In genomic region chr2:48448274-48449061, GRCh38 we compare ENCODE assay signal across 9 cellular contexts. TPM values are rescaled to one million over a fixed set of nuclear protein-coding genes. Genes with fewer than 3 reads are reported as not detected.
DNase-seq lines count a peak whose midpoint lies in the region; ATAC-seq, FAIRE-seq and TF ChIP-seq lines count a peak whose summit lies in the region.
"Had no signal": no experiment of that assay in that cellular context is flagged by ENCODE, and none has a peak within 500 bp of the region (broad histone marks: within the 10 kb centered on the region; RNA-seq: fewer than 3 reads in every experiment).

No MANE protein-coding gene starts in this region.

- H3K27me3 Mint-ChIP-seq in activated T-helper 2 cell treated with anti-CD3 and anti-CD28 coated beads, Interferon-gamma antibody, Interleukin-2, Interleukin-4, amounts not matched to agents 10 μg/mL and 5 μg/mL and 100 μg/mL, durations not matched to agents 14 hours and 24 hours and 36 hours (ENCODE audit: low read depth): no peaks in the 10 kb centered on the region

- no peak for TF ChIP-seq RAD21 in liver (IDR thresholded peaks at IDR 0.05)

- peaks cover 56% of the 10 kb centered on the region for H3K4me1 Mint-ChIP-seq in activated T-helper 2 cell treated with anti-CD3 and anti-CD28 coated beads, Interferon-gamma antibody, Interleukin-2, Interleukin-4, amounts not matched to agents 10 μg/mL and 5 μg/mL and 100 μg/mL, durations not matched to agents 14 hours and 24 hours and 36 hours (ENCODE audit: low read depth)

- no peaks in the 10 kb centered on the region for H3K9me3 Mint-ChIP-seq in activated T-helper 2 cell treated with anti-CD3 and anti-CD28 coated beads, Interferon-gamma antibody, Interleukin-2, Interleukin-4, amounts not matched to agents 10 μg/mL and 5 μg/mL and 100 μg/mL, durations not matched to agents 14 hours and 24 hours and 36 hours

- H3K4me3 ChIP-seq in liver (ENCODE audit: low read depth in 1 of 3, low read length in 3 of 3): no peak overlapping the region

- H3K4me1 ChIP-seq in liver (ENCODE audit: control insufficient read depth in 4 of 4, insufficient read depth in 4 of 4, low read length in 3 of 4): peaks cover 12 to 39% (median 30%) of the 10 kb centered on the region in 4 donors

- peak overlapping the region; percentile 23 for H3K27ac ChIP-seq in liver (ENCODE audit: low read depth in 1 of 2, low read length in 2 of 2)

- H3K27ac Mint-ChIP-seq in activated T-helper 2 cell treated with anti-CD3 and anti-CD28 coated beads, Interferon-gamma antibody, Interleukin-2, Interleukin-4, amounts not matched to agents 10 μg/mL and 5 μg/mL and 100 μg/mL, durations not matched to agents 14 hours and 24 hours and 36 hours: peak overlapping the region; percentile 97

- H3K9me3 ChIP-seq in liver (ENCODE audit: control insufficient read depth in 4 of 4, low read length in 3 of 4): no peaks in the 10 kb centered on the region

- 15% methylated on average over 5 of the region's 5 CpGs for WGBS in liver

- intact Hi-C loops in activated T-helper 2 cell treated with anti-CD3 and anti-CD28 coated beads, Interferon-gamma antibody, Interleukin-2, Interleukin-4, amounts not matched to agents 10 μg/mL and 5 μg/mL and 100 μg/mL, durations not matched to agents 14 hours and 24 hours and 36 hours (cut with micrococcal nuclease): loop anchor here (1.0 to 5.0 kb wide), 3 partner anchors 104 to 542 kb away; partner anchors contain the start of gene FBXO11

- ATAC-seq in HG03521 (IDR thresholded peaks at IDR 0.05; ENCODE audit: unreplicated experiment): peak; percentile 57

- no peak for TF ChIP-seq CTCF in liver (IDR thresholded peaks at IDR 0.05; ENCODE audit: low read depth, low read length, missing input control)

- no peak overlapping the region for H3K9ac ChIP-seq in liver (ENCODE audit: low read depth in 1 of 2, low read length in 2 of 2)

- H3K4me3 Mint-ChIP-seq in activated T-helper 2 cell treated with anti-CD3 and anti-CD28 coated beads, Interferon-gamma antibody, Interleukin-2, Interleukin-4, amounts not matched to agents 10 μg/mL and 5 μg/mL and 100 μg/mL, durations not matched to agents 14 hours and 24 hours and 36 hours (ENCODE audit: low read depth): peak overlapping the region; percentile 70

- H3K36me3 Mint-ChIP-seq in activated T-helper 2 cell treated with anti-CD3 and anti-CD28 coated beads, Interferon-gamma antibody, Interleukin-2, Interleukin-4, amounts not matched to agents 10 μg/mL and 5 μg/mL and 100 μg/mL, durations not matched to agents 14 hours and 24 hours and 36 hours (ENCODE audit: low read depth): peaks cover 26% of the 10 kb centered on the region

- FAIRE-seq in GM19239 (lab: Jason Lieb, UNC): peak; percentile 71
- FAIRE-seq: H1 had no signal

- DNase-seq in AML-193 (lab: John Stamatoyannopoulos, UW) (peak; percentile 88 to 91), GM19239 (ENCODE audit: insufficient read length, low spot score) (no peak), cortex of kidney (lab: John Stamatoyannopoulos, UW) (no peak), NCI-H2081 treated with DMSO at 0.1 percent for 48 hours (lab: John Stamatoyannopoulos, UW) (no peak)
- no peak for DNase-seq in activated T-helper 2 cell treated with anti-CD3 and anti-CD28 coated beads, Interferon-gamma antibody, Interleukin-2, Interleukin-4, amounts not matched to agents 10 μg/mL and 5 μg/mL and 100 μg/mL, durations not matched to agents 14 hours and 24 hours and 36 hours (ENCODE audit: low spot score)
- no peak for DNase-seq in activated effector memory CD4-positive, alpha-beta T cell treated with Interleukin-2 at 50 U/mL for 16 hours

- H3K36me3 ChIP-seq in liver (ENCODE audit: control insufficient read depth in 4 of 4, insufficient read depth in 3 of 4, low read depth in 1 of 4, low read length in 3 of 4): peaks cover 0 to 2% (median 0%) of the 10 kb centered on the region in 4 donors

- H3K27me3 ChIP-seq in liver (ENCODE audit: control insufficient read depth in 4 of 4, insufficient read depth in 4 of 4, low read length in 3 of 4): no peaks in the 10 kb centered on the region

TF ChIP-seq in liver, 16 proteins besides CTCF, POLR2A, EP300 and RAD21:
- TF ChIP-seq REST (IDR thresholded peaks at IDR 0.05): no peak
- TF ChIP-seq NR2F2 (IDR thresholded peaks at IDR 0.05): peak; percentile 12
- no peak for TF ChIP-seq EGR1 (IDR thresholded peaks at IDR 0.05; ENCODE audit: low read depth in 2 of 2)
- TF ChIP-seq YY1 (IDR thresholded peaks at IDR 0.05): peak; percentile 57
- TF ChIP-seq HNF4A (conservative IDR thresholded peaks at IDR 0.05): peak in 1 of 2 donors; percentile 12
- TF ChIP-seq RXRA (IDR thresholded peaks at IDR 0.05): no peak
- TF ChIP-seq ZBTB33 (IDR thresholded peaks at IDR 0.05): no peak
TF ChIP-seq in liver: peak in this region for 3.

RNA-seq across cellular contexts. Expression of gene PPP1R21, which starts 7.9 kb away (rescaled TPM):
- total RNA-seq in activated T-helper 2 cell treated with anti-CD3 and anti-CD28 coated beads, Interferon-gamma antibody, Interleukin-2, Interleukin-4, amounts not matched to agents 10 μg/mL and 5 μg/mL and 100 μg/mL, durations not matched to agents 14 hours and 24 hours and 36 hours: 22.8 and 23.4 TPM in 2 replicates
- 10 to 100 TPM; 17.2 to 26.1 TPM for total RNA-seq in liver
- 10 to 100 TPM in 1 of 2 donors, 1 to 10 TPM in 1; 5.0 to 13.5 TPM for polyA plus RNA-seq in liver

Comparison
In these comparisons a context has a peak if more than half of its experiments do, and no peak if none do; other contexts are left out.
1. DNase-seq: peak in AML-193 (2 of 2); none in GM19239 (single experiment), activated T-helper 2 cell treated with anti-CD3 and anti-CD28 coated beads, Interferon-gamma antibody, Interleukin-2, Interleukin-4, amounts not matched to agents 10 μg/mL and 5 μg/mL and 100 μg/mL, durations not matched to agents 14 hours and 24 hours and 36 hours (single experiment), cortex of kidney (single experiment), activated effector memory CD4-positive, alpha-beta T cell treated with Interleukin-2 at 50 U/mL for 16 hours (single experiment) and NCI-H2081 treated with DMSO at 0.1 percent for 48 hours (single experiment).